Comparison of ENCODE assay signal across 16 cellular contexts in the genomic region with DNA sequence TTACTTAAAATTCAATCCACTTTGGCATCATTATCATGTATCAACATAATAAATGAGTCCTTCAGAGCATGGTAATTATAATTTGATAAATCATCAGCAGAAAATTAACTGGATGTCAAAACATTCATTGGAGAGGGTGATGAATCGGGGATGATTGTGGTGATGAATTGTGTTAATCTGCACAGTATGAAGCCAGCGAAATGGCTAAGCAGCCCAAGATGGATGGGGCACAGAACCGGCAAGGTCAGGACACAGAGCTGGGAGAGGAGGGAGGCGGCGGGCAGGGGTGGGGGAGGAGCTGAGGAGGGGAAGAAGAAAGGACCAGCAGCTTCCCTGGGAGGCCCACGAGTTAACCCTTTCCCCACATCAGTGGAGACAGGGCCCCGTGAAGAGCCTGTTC.
DNase-seq lines count a peak whose midpoint lies in the region; ATAC-seq and TF ChIP-seq lines count a peak whose summit lies in the region.
"Had no signal": no experiment of that assay in that cellular context is flagged by ENCODE, and none has a peak within 500 bp of the region (broad histone marks: within the 10 kb centered on the region; RNA-seq: fewer than 3 reads in every experiment).

No MANE protein-coding gene starts in this region.

- CTCF ChIA-PET in activated CD8-positive, alpha-beta T cell treated with anti-CD3 and anti-CD28 coated beads, Interleukin-2, amount 10 ng/mL, durations not matched to agents 7 days and 5 days (lab: Charles Lee): no interaction called here

- no peak overlapping the region for H3K4me3 Mint-ChIP-seq in activated CD8-positive, alpha-beta T cell treated with anti-CD3 and anti-CD28 coated beads, Interleukin-2, amount 10 ng/mL, durations not matched to agents 7 days and 5 days
- H3K4me3 Mint-ChIP-seq: CD8-positive, alpha-beta T cell had no signal

- no peaks in the 10 kb centered on the region for H3K36me3 ChIP-seq in WERI-Rb-1
- H3K36me3 ChIP-seq: BE2C had no signal

- no peaks in the 10 kb centered on the region for H3K27me3 ChIP-seq in WERI-Rb-1 (ENCODE audit: insufficient read depth, low read depth, severe bottlenecking)
- H3K27me3 ChIP-seq: BE2C had no signal

- TF ChIP-seq CTCF in WERI-Rb-1 (IDR thresholded peaks at IDR 0.05; ENCODE audit: low read depth, low read length): no peak

- DNase-seq in NCI-H1417 (lab: John Stamatoyannopoulos, UW): peak in 2 of 3 experiments; percentile 32 to 82
- peak; percentile 48 for DNase-seq in WERI-Rb-1
- DNase-seq in iPS-NIHi11 (ENCODE audit: low spot score): peak; percentile 66
- DNase-seq in DMS 273 treated with DMSO at 0.1 percent for 48 hours (lab: John Stamatoyannopoulos, UW): no peak
- DNase-seq in NCI-H1694 treated with DMSO at 0.1 percent for 48 hours (lab: John Stamatoyannopoulos, UW): no peak
- no peak for DNase-seq in activated CD8-positive, alpha-beta T cell treated with anti-CD3 and anti-CD28 coated beads, Interleukin-2, amount 10 ng/mL, durations not matched to agents 7 days and 5 days
- DNase-seq: BE2C; CD8-positive, alpha-beta T cell; NCI-H1048; NCI-H187 treated with DMSO at 0.1 percent for 48 hours; NCI-H524; NK-92 treated with Interleukin-12 subunit alpha and Interleukin-12 subunit beta, amount 100 ng/mL, for 24 hours; OCI-M1; RPMI8226 had no signal

- no peaks in the 10 kb centered on the region for H3K36me3 Mint-ChIP-seq in activated CD8-positive, alpha-beta T cell treated with anti-CD3 and anti-CD28 coated beads, Interleukin-2, amount 10 ng/mL, durations not matched to agents 7 days and 5 days (ENCODE audit: low read depth)
- H3K36me3 Mint-ChIP-seq: CD8-positive, alpha-beta T cell had no signal

- no peaks in the 10 kb centered on the region for H3K27me3 Mint-ChIP-seq in activated CD8-positive, alpha-beta T cell treated with anti-CD3 and anti-CD28 coated beads, Interleukin-2, amount 10 ng/mL, durations not matched to agents 7 days and 5 days (ENCODE audit: low read depth)

- H3K9me3 Mint-ChIP-seq in activated CD8-positive, alpha-beta T cell treated with anti-CD3 and anti-CD28 coated beads, Interleukin-2, amount 10 ng/mL, durations not matched to agents 7 days and 5 days (ENCODE audit: insufficient read depth): no peaks in the 10 kb centered on the region
- H3K9me3 Mint-ChIP-seq: CD8-positive, alpha-beta T cell had no signal

- no peak overlapping the region for H3K4me3 ChIP-seq in WERI-Rb-1 (ENCODE audit: low read depth, low read length)
- H3K4me3 ChIP-seq: K562 had no signal

- H3K4me1 Mint-ChIP-seq in activated CD8-positive, alpha-beta T cell treated with anti-CD3 and anti-CD28 coated beads, Interleukin-2, amount 10 ng/mL, durations not matched to agents 7 days and 5 days (ENCODE audit: low read depth): no peaks in the 10 kb centered on the region

- POLR2A ChIA-PET in activated CD8-positive, alpha-beta T cell treated with anti-CD3 and anti-CD28 coated beads, Interleukin-2, amount 10 ng/mL, durations not matched to agents 7 days and 5 days (lab: Charles Lee): no interaction called here

- no peak for ATAC-seq in activated CD8-positive, alpha-beta T cell treated with anti-CD3 and anti-CD28 coated beads, Interleukin-2, amount 10 ng/mL, durations not matched to agents 7 days and 5 days
- no peak for ATAC-seq in GM21619 (IDR thresholded peaks at IDR 0.05; ENCODE audit: unreplicated experiment)
- ATAC-seq: CD8-positive, alpha-beta T cell; K562 had no signal

- H3K9me3 ChIP-seq in WERI-Rb-1 (ENCODE audit: severe bottlenecking): no peaks in the 10 kb centered on the region
- H3K9me3 ChIP-seq: BE2C had no signal

- H3K27ac Mint-ChIP-seq in activated CD8-positive, alpha-beta T cell treated with anti-CD3 and anti-CD28 coated beads, Interleukin-2, amount 10 ng/mL, durations not matched to agents 7 days and 5 days: no peak overlapping the region
- H3K27ac Mint-ChIP-seq: CD8-positive, alpha-beta T cell had no signal

- no peak overlapping the region for H3K27ac ChIP-seq in WERI-Rb-1

Comparison
In these comparisons a context has a peak if more than half of its experiments do, and no peak if none do; other contexts are left out.
1. DNase-seq: peak in NCI-H1417 (2 of 3), WERI-Rb-1 (single experiment) and iPS-NIHi11 (single experiment); none in DMS 273 treated with DMSO at 0.1 percent for 48 hours (single experiment), NCI-H1694 treated with DMSO at 0.1 percent for 48 hours (single experiment) and activated CD8-positive, alpha-beta T cell treated with anti-CD3 and anti-CD28 coated beads, Interleukin-2, amount 10 ng/mL, durations not matched to agents 7 days and 5 days (single experiment).